Comparison of ENCODE assay signal across 1 cellular context in the genomic region with DNA sequence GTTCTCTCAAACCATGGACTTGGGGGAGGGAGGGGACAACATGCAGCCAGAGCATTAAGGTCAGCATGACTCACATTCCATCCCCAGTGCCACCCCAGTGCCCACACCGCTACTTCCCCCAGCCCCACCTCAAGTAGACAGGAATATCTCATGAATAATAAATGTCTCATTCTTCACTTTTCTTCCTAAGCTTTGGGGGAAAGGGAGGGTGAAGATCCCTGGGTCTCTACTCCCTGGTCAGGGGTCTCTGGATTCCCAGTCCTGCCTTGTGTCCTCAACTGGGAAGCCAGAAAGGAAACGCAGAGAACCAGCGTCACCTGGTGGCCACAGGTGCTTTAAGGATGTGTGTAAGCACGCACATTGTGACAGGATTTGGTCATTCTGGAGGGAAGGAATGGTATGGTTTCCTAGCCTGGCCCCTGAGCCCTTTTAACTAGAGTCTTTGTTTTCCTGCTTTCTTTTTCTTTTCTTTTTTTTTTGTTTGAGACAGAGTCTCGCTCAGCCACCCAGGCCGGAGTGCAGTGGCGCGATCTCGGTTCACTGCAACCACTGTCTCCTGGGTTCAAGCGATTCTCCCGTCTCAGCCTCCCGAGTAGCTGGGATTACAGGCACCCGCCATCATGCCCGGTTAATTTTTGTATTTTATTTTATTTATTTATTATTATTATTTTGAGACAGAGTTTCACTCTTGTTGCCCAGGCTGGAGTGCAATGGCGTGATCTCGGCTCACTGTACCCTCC.
A peak's percentile ranks its signal among the peaks of the same experiment; 100 is the strongest.
TF ChIP-seq lines count a peak whose summit lies in the region.

No MANE protein-coding gene starts in this region.

TF ChIP-seq in H1, 55 proteins besides CTCF, POLR2A, EP300 and RAD21:
- TF ChIP-seq YY1 (IDR thresholded peaks at IDR 0.05; ENCODE audit: low read depth, low read length): no peak
- peak; percentile 53; the same call in 1 of the 2 replicates for TF ChIP-seq JUND (IDR thresholded peaks at IDR 0.05; ENCODE audit: low read length)
- TF ChIP-seq NANOG (IDR thresholded peaks at IDR 0.05; ENCODE audit: insufficient read depth, low read depth, low read length, poor library complexity, severe bottlenecking): no peak
- TF ChIP-seq KDM5A (IDR thresholded peaks at IDR 0.05; ENCODE audit: low read length): no peak
- TF ChIP-seq EZH2 (IDR thresholded peaks at IDR 0.05; ENCODE audit: low read depth, low read length, severe bottlenecking): no peak
- TF ChIP-seq CBX8 (IDR thresholded peaks at IDR 0.05; ENCODE audit: borderline replicate concordance, low read depth, low read length): no peak
- no peak for TF ChIP-seq SIX5 (IDR thresholded peaks at IDR 0.05; ENCODE audit: low read depth, low read length)
- TF ChIP-seq FOSL1 (IDR thresholded peaks at IDR 0.05; ENCODE audit: insufficient read depth, low read depth, low read length): no peak
- peak; percentile 60; the same call in 1 of the 2 replicates for TF ChIP-seq CREB1 (IDR thresholded peaks at IDR 0.05)
- TF ChIP-seq, protein P1, sequence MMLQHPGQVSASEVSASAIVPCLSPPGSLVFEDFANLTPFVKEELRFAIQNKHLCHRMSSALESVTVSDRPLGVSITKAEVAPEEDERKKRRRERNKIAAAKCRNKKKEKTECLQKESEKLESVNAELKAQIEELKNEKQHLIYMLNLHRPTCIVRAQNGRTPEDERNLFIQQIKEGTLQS (IDR thresholded peaks at IDR 0.05; ENCODE audit: insufficient read depth, low read depth, low read length): no peak
- no peak for TF ChIP-seq CBX5 (IDR thresholded peaks at IDR 0.05; ENCODE audit: low read depth, low read length)
- TF ChIP-seq BRCA1 (IDR thresholded peaks at IDR 0.05; ENCODE audit: low read depth, low read length): no peak
- TF ChIP-seq HDAC6 (IDR thresholded peaks at IDR 0.05; ENCODE audit: low read depth, low read length): no peak
- TF ChIP-seq RBBP5 (IDR thresholded peaks at IDR 0.05; ENCODE audit: borderline replicate concordance, low read depth, low read length): no peak
- TF ChIP-seq SIN3A (conservative IDR thresholded peaks at IDR 0.05 in 1 of 2, IDR thresholded peaks at IDR 0.05 in 1 of 2; ENCODE audit: low read depth in 1 of 2, low read length in 2 of 2): peak in 1 of 2 experiments; percentile 78; a peak in 2 of 4 replicates
- TF ChIP-seq PHF8 (conservative IDR thresholded peaks at IDR 0.05; ENCODE audit: low read depth, low read length): no peak
- TF ChIP-seq SAP30 (IDR thresholded peaks at IDR 0.05; ENCODE audit: insufficient read depth, insufficient replicate concordance, low read length): no peak
- no peak for TF ChIP-seq EGR1 (IDR thresholded peaks at IDR 0.05; ENCODE audit: borderline replicate concordance, low read depth, low read length)
- TF ChIP-seq TEAD4 (IDR thresholded peaks at IDR 0.05; ENCODE audit: low read depth, low read length): 0 out of 2 replicates have a peak, but pooled peaks have one; percentile 15
- no peak for TF ChIP-seq RNF2 (IDR thresholded peaks at IDR 0.05; ENCODE audit: borderline replicate concordance, low read depth, low read length, missing control alignments, poor library complexity, severe bottlenecking)
- TF ChIP-seq, protein P2, sequence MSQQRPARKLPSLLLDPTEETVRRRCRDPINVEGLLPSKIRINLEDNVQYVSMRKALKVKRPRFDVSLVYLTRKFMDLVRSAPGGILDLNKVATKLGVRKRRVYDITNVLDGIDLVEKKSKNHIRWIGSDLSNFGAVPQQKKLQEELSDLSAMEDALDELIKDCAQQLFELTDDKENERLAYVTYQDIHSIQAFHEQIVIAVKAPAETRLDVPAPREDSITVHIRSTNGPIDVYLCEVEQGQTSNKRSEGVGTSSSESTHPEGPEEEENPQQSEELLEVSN (IDR thresholded peaks at IDR 0.05): peak; percentile 36; the same call in 1 of the 2 replicates
- TF ChIP-seq ZNF274 (IDR thresholded peaks at IDR 0.05; ENCODE audit: borderline replicate concordance, extremely low read depth, low read length): no peak
- TF ChIP-seq, protein P3, sequence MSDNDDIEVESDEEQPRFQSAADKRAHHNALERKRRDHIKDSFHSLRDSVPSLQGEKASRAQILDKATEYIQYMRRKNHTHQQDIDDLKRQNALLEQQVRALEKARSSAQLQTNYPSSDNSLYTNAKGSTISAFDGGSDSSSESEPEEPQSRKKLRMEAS (IDR thresholded peaks at IDR 0.05): peak; percentile 72
- TF ChIP-seq KDM1A (IDR thresholded peaks at IDR 0.05; ENCODE audit: borderline replicate concordance, low read length): no peak
- TF ChIP-seq ASH2L (IDR thresholded peaks at IDR 0.05; ENCODE audit: low read length): peak; percentile 49
